ENCODE assay signal across 1 cellular context in genomic region chr2:73897240-73897583, GRCh38.
TF ChIP-seq lines count a peak whose summit lies in the region.

No MANE protein-coding gene starts in this region.

TF ChIP-seq in GM23338, 12 proteins besides CTCF, POLR2A, EP300 and RAD21 (continued from another document):
- TF ChIP-seq ZNF462 (CRISPR knock-in tag; IDR thresholded peaks at IDR 0.05): no peak
